Comparison of ENCODE assay signal across 12 cellular contexts in the genomic region with DNA sequence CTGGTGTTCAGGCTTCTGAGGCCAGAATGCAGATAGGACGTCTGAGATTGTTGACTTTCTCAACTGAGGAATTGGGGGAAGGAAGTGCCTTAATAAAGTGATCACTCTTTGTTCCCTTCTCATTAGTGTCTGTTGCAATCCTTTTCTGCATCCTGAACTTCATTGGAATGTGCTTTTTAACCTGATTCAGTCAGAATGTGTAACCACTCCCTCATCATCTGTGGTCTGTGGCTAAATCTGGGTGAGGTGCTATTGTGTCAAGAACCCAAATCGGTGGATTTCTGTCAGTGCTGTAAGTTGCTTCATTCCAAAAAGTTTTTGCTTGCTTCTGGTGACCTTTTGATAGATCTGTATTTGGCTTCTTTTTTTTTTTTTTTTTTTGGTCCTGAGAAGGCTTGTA. TPM values are rescaled to one million over a fixed set of nuclear protein-coding genes. Genes with fewer than 3 reads are reported as not detected.
A peak's percentile ranks its signal among the peaks of the same experiment; 100 is the strongest.
DNase-seq lines count a peak whose midpoint lies in the region; ATAC-seq and TF ChIP-seq lines count a peak whose summit lies in the region.
"Had no signal": no experiment of that assay in that cellular context is flagged by ENCODE, and none has a peak within 500 bp of the region (broad histone marks: within the 10 kb centered on the region; RNA-seq: fewer than 3 reads in every experiment).

No MANE protein-coding gene starts in this region.

- ATAC-seq in sciatic nerve = peak; percentile 89
- ATAC-seq in GM18517 (IDR thresholded peaks at IDR 0.05; ENCODE audit: unreplicated experiment) = no peak
- ATAC-seq: A549, HepG2 had no signal

- 19 to 28% (median 23%) methylated on average over 2 of the region's 2 CpGs for WGBS in ovary, 3 donors

- TF ChIP-seq POLR2A in ovary (IDR thresholded peaks at IDR 0.05) = no peak

- intact Hi-C loops in sciatic nerve (cut with DNase I) (no loop called here), ovary (cut with DNase I) (no loop called here)

- H3K27ac ChIP-seq in ovary = no peak overlapping the region
- H3K27ac ChIP-seq: A549 had no signal

- H3K36me3 ChIP-seq in ovary = no peaks in the 10 kb centered on the region

- TF ChIP-seq CTCF in choroid plexus epithelial cell (conservative IDR thresholded peaks at IDR 0.05; ENCODE audit: low read depth, low read length) = no peak
- TF ChIP-seq CTCF in ovary (IDR thresholded peaks at IDR 0.05) = no peak

- no peak for TF ChIP-seq EP300 in ovary (IDR thresholded peaks at IDR 0.05)

- no peaks in the 10 kb centered on the region for H3K4me1 ChIP-seq in ovary (ENCODE audit: insufficient read depth)
- H3K4me1 ChIP-seq: A549 had no signal

- peak; percentile 57 for DNase-seq in NOMO-1 treated with DMSO at 0.1 percent for 48 hours (lab: John Stamatoyannopoulos, UW; ENCODE audit: unreplicated experiment)
- no peak for DNase-seq in NOMO-1 (lab: John Stamatoyannopoulos, UW; ENCODE audit: unreplicated experiment in 2 of 2)
- peak; percentile 66 for DNase-seq in NCI-H226
- DNase-seq in choroid plexus epithelial cell (ENCODE audit: low read depth) = peak; percentile 93
- no peak for DNase-seq in sciatic nerve (ENCODE audit: low spot score)
- no peak for DNase-seq in ovary
- no peak for DNase-seq in 8988T
- DNase-seq: activated CD8-positive, alpha-beta memory T cell treated with anti-CD3 and anti-CD28 coated beads for 24 hours; stimulated activated CD4-positive, alpha-beta T cell treated with anti-CD3 and anti-CD28 coated beads, Interleukin-4, amount 100 ng/mL, for 1 hour had no signal

- H3K9me3 ChIP-seq in ovary = no peaks in the 10 kb centered on the region
- H3K9me3 ChIP-seq: A549 had no signal

- H3K4me3 ChIP-seq in choroid plexus epithelial cell (ENCODE audit: low read depth, low read length) = no peak overlapping the region
- no peak overlapping the region for H3K4me3 ChIP-seq in ovary
- H3K4me3 ChIP-seq: A549 had no signal

- H3K27me3 ChIP-seq in ovary = no peaks in the 10 kb centered on the region

RNA-seq across cellular contexts. Expression of a gene that starts 38.2 kb away (rescaled TPM):
- 83.8 TPM for total RNA-seq in sciatic nerve
- 100 to 1,000 TPM in 1 of 7 donors, 10 to 100 TPM in 6; 28.5 to 102 (median 77.5) TPM for total RNA-seq in ovary
- polyA plus RNA-seq in ovary = 10 to 100 TPM; 27.6 to 40.1 TPM

RNA-seq across cellular contexts. Expression of a gene that starts 53.8 kb away (rescaled TPM):
- total RNA-seq in sciatic nerve = 10.6 TPM
- total RNA-seq in ovary = 10 to 100 TPM in 5 of 7 donors, 1 to 10 TPM in 2; 9.2 to 15.4 (median 10.5) TPM
- 10 to 100 TPM; 12.4 to 13.3 TPM for polyA plus RNA-seq in ovary

Comparison
In these comparisons a context has a peak if more than half of its experiments do, and no peak if none do; other contexts are left out.
1. DNase-seq: peak in NOMO-1 treated with DMSO at 0.1 percent for 48 hours (single experiment), NCI-H226 (single experiment) and choroid plexus epithelial cell (single experiment); none in NOMO-1 (0 of 2), sciatic nerve (single experiment), ovary (0 of 5) and 8988T (single experiment).